In genomic region chr5:132877466-132877865, GRCh38 we compare ENCODE assay signal across 14 cellular contexts. TPM values are rescaled to one million over a fixed set of nuclear protein-coding genes. Genes with fewer than 3 reads are reported as not detected.
"Had no signal": no experiment of that assay in that cellular context is flagged by ENCODE, and none has a peak within 500 bp of the region (broad histone marks: within the 10 kb centered on the region; RNA-seq: fewer than 3 reads in every experiment).

No MANE protein-coding gene starts in this region.

- H3K9me3 ChIP-seq: pancreas, SJSA1, transverse colon had no signal

- ATAC-seq: activated naive CD8-positive, alpha-beta T cell treated with anti-CD3 and anti-CD28 coated beads, Interleukin-2, amount 50 U/mL, for 24 hours; effector memory CD8-positive, alpha-beta T cell had no signal

- H3K27ac ChIP-seq: pancreas, SJSA1 had no signal

- H3K27me3 Mint-ChIP-seq: activated naive CD8-positive, alpha-beta T cell treated with anti-CD3 and anti-CD28 coated beads, Interleukin-2, amount 50 U/mL, for 24 hours; effector memory CD8-positive, alpha-beta T cell; naive B cell had no signal

- H3K4me1 Mint-ChIP-seq: activated naive CD8-positive, alpha-beta T cell treated with anti-CD3 and anti-CD28 coated beads, Interleukin-2, amount 50 U/mL, for 24 hours; naive B cell had no signal

- H3K27ac Mint-ChIP-seq: activated naive CD4-positive, alpha-beta T cell treated with anti-CD3 and anti-CD28 coated beads for 36 hours; activated T-helper 1 cell treated with anti-CD3 and anti-CD28 coated beads, Interleukin-12 subunit alpha, Interleukin-12 subunit beta, Interleukin-2, Interleukin-4 antibody, amounts not matched to agents 30 ng/mL and 10 ng/mL and 1 ng/mL, durations not matched to agents 14 hours and 24 hours and 36 hours; effector memory CD8-positive, alpha-beta T cell had no signal

- H3K27me3 ChIP-seq: pancreas, SJSA1, transverse colon had no signal

- DNase-seq: activated CD4-positive, CD25-positive, alpha-beta regulatory T cell; activated naive CD4-positive, alpha-beta T cell treated with anti-CD3 and anti-CD28 coated beads for 36 hours; activated naive CD8-positive, alpha-beta T cell treated with anti-CD3 and anti-CD28 coated beads, Interleukin-2, amount 50 U/mL, for 24 hours; cortex of kidney; effector memory CD8-positive, alpha-beta T cell; foreskin melanocyte; naive B cell; pancreas; stimulated activated CD4-positive, alpha-beta T cell treated with anti-CD3 and anti-CD28 coated beads, Interleukin-4, amount 100 ng/mL, for 24 hours; stimulated activated naive CD4-positive, alpha-beta T cell had no signal

- H3K4me3 Mint-ChIP-seq: activated naive CD4-positive, alpha-beta T cell treated with anti-CD3 and anti-CD28 coated beads for 36 hours; activated naive CD8-positive, alpha-beta T cell treated with anti-CD3 and anti-CD28 coated beads, Interleukin-2, amount 50 U/mL, for 24 hours; activated T-helper 1 cell treated with anti-CD3 and anti-CD28 coated beads, Interleukin-12 subunit alpha, Interleukin-12 subunit beta, Interleukin-2, Interleukin-4 antibody, amounts not matched to agents 30 ng/mL and 10 ng/mL and 1 ng/mL, durations not matched to agents 14 hours and 24 hours and 36 hours; effector memory CD8-positive, alpha-beta T cell; naive B cell had no signal

RNA-seq across cellular contexts. Expression of gene GDF9, which starts 11.2 kb away (rescaled TPM):
- total RNA-seq: mesenteric fat pad had no signal
